Comparison of ENCODE assay signal across 6 cellular contexts in the genomic region with DNA sequence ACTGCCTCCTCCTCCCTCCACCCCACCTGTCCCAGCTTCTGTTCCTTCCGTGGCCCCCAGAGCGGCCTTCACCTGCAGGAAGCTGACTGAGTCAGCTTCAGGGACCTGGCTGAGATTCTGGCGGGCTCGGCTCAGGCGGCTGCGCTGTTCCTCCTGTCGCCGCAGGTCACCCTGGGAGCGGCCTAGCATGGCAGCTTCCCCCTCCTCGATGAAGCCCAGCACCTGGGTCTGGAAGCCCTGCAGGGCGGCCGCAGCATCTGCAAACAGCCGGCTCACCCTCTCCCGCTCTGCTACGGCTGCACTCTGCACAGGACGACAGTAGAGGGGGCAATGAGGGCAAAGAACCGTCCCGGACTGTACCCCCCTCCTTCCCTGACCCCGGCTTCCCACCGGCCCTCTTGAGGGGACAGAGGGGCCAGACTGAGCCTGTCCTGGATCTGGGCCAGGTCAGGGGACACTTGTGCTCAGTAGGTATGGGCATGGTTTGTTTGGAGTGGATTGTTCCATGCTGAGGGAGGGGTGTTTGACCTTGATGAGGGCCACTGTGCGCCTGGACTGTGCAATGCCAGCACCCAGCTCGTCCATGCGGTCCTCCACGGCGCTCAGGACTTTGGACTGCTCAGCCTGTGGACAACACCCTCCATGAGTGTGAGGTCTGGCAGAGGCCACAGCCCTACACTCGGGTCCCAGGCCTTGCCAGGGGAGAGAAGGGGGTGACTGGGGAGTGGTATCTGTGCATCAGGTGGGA. TPM values are rescaled to one million over a fixed set of nuclear protein-coding genes. Genes with fewer than 3 reads are reported as not detected.
DNase-seq lines count a peak whose midpoint lies in the region; ATAC-seq and TF ChIP-seq lines count a peak whose summit lies in the region.

No MANE protein-coding gene starts in this region.

- H3K27me3 ChIP-seq in DND-41 (ENCODE audit: insufficient read depth, low read length, poor library complexity), result no peaks in the 10 kb centered on the region
- H3K27me3 ChIP-seq in breast epithelium, result no peaks in the 10 kb centered on the region

- H3K9me3 ChIP-seq in DND-41 (ENCODE audit: insufficient read depth, low read length, severe bottlenecking) (no peaks in the 10 kb centered on the region), breast epithelium (no peaks in the 10 kb centered on the region)

- H3K4me1 ChIP-seq in DND-41 (ENCODE audit: insufficient read depth, low read length) (peaks cover 6% of the 10 kb centered on the region), breast epithelium (peaks cover 15 to 43% of the 10 kb centered on the region in 2 donors)

- no peak overlapping the region for H3K4me2 ChIP-seq in DND-41 (ENCODE audit: insufficient read depth, low read length)

- no peak overlapping the region for H2AFZ ChIP-seq in DND-41 (ENCODE audit: low read depth, low read length)

- no peak overlapping the region for H3K9ac ChIP-seq in DND-41 (ENCODE audit: low read depth, low read length)

- H3K79me2 ChIP-seq in DND-41 (ENCODE audit: insufficient read depth, low read length), result no peaks in the 10 kb centered on the region

- no peaks in the 10 kb centered on the region for H4K20me1 ChIP-seq in DND-41 (ENCODE audit: insufficient read depth, low read length)

- H3K36me3 ChIP-seq in DND-41 (ENCODE audit: insufficient read depth, low read length) (no peaks in the 10 kb centered on the region), breast epithelium (no peaks in the 10 kb centered on the region)

- no peak for TF ChIP-seq POLR2A in breast epithelium (IDR thresholded peaks at IDR 0.05)

- DNase-seq in DND-41 (peak; percentile 27), RPMI8226 (peak; percentile 97), breast epithelium (ENCODE audit: low spot score in 2 of 2) (no peak), omental fat pad (ENCODE audit: low spot score) (no peak), middle frontal gyrus (ENCODE audit: extremely low spot score, low spot score) (no peak)

- H3K4me3 ChIP-seq in DND-41 (ENCODE audit: low read depth in 1 of 2, low read length in 2 of 2), result no peak overlapping the region
- H3K4me3 ChIP-seq in breast epithelium, result peak overlapping the region; percentile 58 to 94 (median 63)

- ATAC-seq in DND-41 (ENCODE audit: insufficient read depth, low read depth), result no peak; the same call in 1 of the 3 replicates
- peak; percentile 0 for ATAC-seq in omental fat pad (ENCODE audit: low FRiP score)
- no peak for ATAC-seq in HG03025 (IDR thresholded peaks at IDR 0.05; ENCODE audit: low FRiP score, unreplicated experiment)

- no peak for TF ChIP-seq CTCF in DND-41 (IDR thresholded peaks at IDR 0.05; ENCODE audit: borderline replicate concordance, extremely low read depth, low read length, poor library complexity, severe bottlenecking)
- TF ChIP-seq CTCF in breast epithelium (IDR thresholded peaks at IDR 0.05), result peak in 2 of 3 donors; percentile 11 to 13
- TF ChIP-seq CTCF in omental fat pad (IDR thresholded peaks at IDR 0.05), result no peak

- H3K27ac ChIP-seq in DND-41 (ENCODE audit: low read length) (no peak overlapping the region), breast epithelium (peak overlapping the region; percentile 95 to 97)

- intact Hi-C loops in breast epithelium (cut with DNase I; ENCODE audit: low total_unique reads), result no loop called here

RNA-seq across cellular contexts. Expression of a gene that starts 2.0 kb away (rescaled TPM):
- total RNA-seq in breast epithelium (10 to 100 TPM; 15.4 to 26.1 (median 23.3) TPM), omental fat pad (10 to 100 TPM; 18.5 to 53.8 (median 29.6) TPM)

RNA-seq across cellular contexts. Expression of a gene that starts 20.4 kb away (rescaled TPM):
- total RNA-seq in breast epithelium, result 10 to 100 TPM; 16.7 to 28.8 (median 23.3) TPM
- 10 to 100 TPM; 10.0 to 37.4 (median 16.2) TPM for total RNA-seq in omental fat pad

RNA-seq across cellular contexts. Expression of a gene that starts 21.2 kb away (rescaled TPM):
- 10 to 100 TPM; 44.9 to 63.2 (median 62.9) TPM for total RNA-seq in breast epithelium
- 10 to 100 TPM; 43.1 to 72.3 (median 50.2) TPM for total RNA-seq in omental fat pad

RNA-seq across cellular contexts. Expression of a gene that starts 28.3 kb away (rescaled TPM):
- total RNA-seq in breast epithelium, result 10 to 100 TPM; 29.4 to 39.0 (median 36.6) TPM
- 10 to 100 TPM; 24.9 to 46.0 (median 35.6) TPM for total RNA-seq in omental fat pad

RNA-seq across cellular contexts. Expression of a gene that starts 32.2 kb away (rescaled TPM):
- 10 to 100 TPM in 1 of 3 donors, 1 to 10 TPM in 2; 5.6 to 15.5 (median 8.5) TPM for total RNA-seq in breast epithelium
- 10 to 100 TPM in 2 of 4 donors, 1 to 10 TPM in 2; 3.2 to 27.1 (median 8.2) TPM for total RNA-seq in omental fat pad

Comparison
In these comparisons a context has a peak if more than half of its experiments do, and no peak if none do; other contexts are left out.
1. DNase-seq: peak in DND-41 (single experiment) and RPMI8226 (single experiment); none in breast epithelium (0 of 2), omental fat pad (single experiment) and middle frontal gyrus (single experiment).
2. H3K4me3 ChIP-seq: peak in breast epithelium (3 of 3); none in DND-41 (0 of 2).
3. CTCF ChIP-seq: peak in breast epithelium (2 of 3); none in DND-41 (single experiment) and omental fat pad (0 of 3).